In genomic region chr1:26169669-26170471, GRCh38 we compare ENCODE assay signal across 8 cellular contexts.
DNase-seq lines count a peak whose midpoint lies in the region; ATAC-seq and TF ChIP-seq lines count a peak whose summit lies in the region.

TSS of gene ZNF593 (plus strand) at chr1:26169908. CDS start at chr1:26169984, 76 bp downstream.

- ATAC-seq in GM18498 (IDR thresholded peaks at IDR 0.05; ENCODE audit: unreplicated experiment): peak; percentile 95
- peak; percentile 91 for ATAC-seq in HG02870 (IDR thresholded peaks at IDR 0.05; ENCODE audit: unreplicated experiment)

- TF ChIP-seq CTCF in astrocyte of the cerebellum (IDR thresholded peaks at IDR 0.05; ENCODE audit: low read depth, low read length, missing control alignments): peak; percentile 84

- in situ Hi-C loops in astrocyte of the cerebellum (cut with HindIII; ENCODE audit: low sequenced_read_pairs): no loop called here

- peak within 1 kb of the TSS; percentile 91 for H3K4me3 ChIP-seq in astrocyte of the cerebellum (ENCODE audit: low read depth, low read length)

- DNase-seq in NCI-H1694 treated with DMSO at 0.1 percent for 48 hours (lab: John Stamatoyannopoulos, UW) (peak; percentile 57), T-helper 9 cell (peak; percentile 76), astrocyte of the cerebellum (ENCODE audit: low read depth) (peak; percentile 57), hepatic stellate cell (ENCODE audit: low spot score) (peak; percentile 99), retina (peak; percentile 93), cortex of kidney (lab: John Stamatoyannopoulos, UW) (no peak)
